8 cellular contexts compared by ENCODE assay signal in genomic region chr3:42589382-42590109, GRCh38.
DNase-seq lines count a peak whose midpoint lies in the region; ATAC-seq lines count a peak whose summit lies in the region.

No MANE protein-coding gene starts in this region.

- no peaks in the 10 kb centered on the region for H3K9me3 ChIP-seq in muscle layer of duodenum (ENCODE audit: control insufficient read depth in 1 of 2, low read length in 2 of 2)

- no peaks in the 10 kb centered on the region for H3K9me3 Mint-ChIP-seq in stimulated activated naive CD8-positive, alpha-beta T cell treated with anti-CD3 and anti-CD28 coated beads, Interleukin-15, Interleukin-2, amounts not matched to agents 100 ng/mL and 50 ng/mL, for 24 hours
- H3K9me3 Mint-ChIP-seq in activated naive CD8-positive, alpha-beta T cell treated with anti-CD3 and anti-CD28 coated beads, Interleukin-2, amount 50 U/mL, for 24 hours = no peaks in the 10 kb centered on the region

- no peak overlapping the region for H3K27ac Mint-ChIP-seq in stimulated activated naive CD8-positive, alpha-beta T cell treated with anti-CD3 and anti-CD28 coated beads, Interleukin-15, Interleukin-2, amounts not matched to agents 100 ng/mL and 50 ng/mL, for 24 hours
- H3K27ac Mint-ChIP-seq in activated naive CD8-positive, alpha-beta T cell treated with anti-CD3 and anti-CD28 coated beads, Interleukin-2, amount 50 U/mL, for 24 hours = no peak overlapping the region

- peaks cover 0 to 3% of the 10 kb centered on the region in 2 donors for H3K36me3 ChIP-seq in muscle layer of duodenum (ENCODE audit: control insufficient read depth in 1 of 2, insufficient read depth in 2 of 2, low read length in 2 of 2)

- peak overlapping the region; percentile 89 for H3K4me3 Mint-ChIP-seq in stimulated activated naive CD8-positive, alpha-beta T cell treated with anti-CD3 and anti-CD28 coated beads, Interleukin-15, Interleukin-2, amounts not matched to agents 100 ng/mL and 50 ng/mL, for 24 hours
- peak overlapping the region; percentile 93 for H3K4me3 Mint-ChIP-seq in activated naive CD8-positive, alpha-beta T cell treated with anti-CD3 and anti-CD28 coated beads, Interleukin-2, amount 50 U/mL, for 24 hours

- no peaks in the 10 kb centered on the region for H3K27me3 ChIP-seq in muscle layer of duodenum (ENCODE audit: low read depth, low read length)

- peaks cover 0 to 12% of the 10 kb centered on the region in 2 donors for H3K4me1 ChIP-seq in muscle layer of duodenum (ENCODE audit: control insufficient read depth in 1 of 2, insufficient read depth in 2 of 2, low read length in 2 of 2)

- ATAC-seq in stimulated activated naive CD8-positive, alpha-beta T cell treated with anti-CD3 and anti-CD28 coated beads, Interleukin-15, Interleukin-2, amounts not matched to agents 100 U/mL and 50 U/mL, for 24 hours = no peak
- no peak for ATAC-seq in activated naive CD8-positive, alpha-beta T cell treated with anti-CD3 and anti-CD28 coated beads, Interleukin-2, amount 50 U/mL, for 24 hours
- ATAC-seq in GM19351 (IDR thresholded peaks at IDR 0.05; ENCODE audit: unreplicated experiment) (no peak), HG03469 (IDR thresholded peaks at IDR 0.05; ENCODE audit: unreplicated experiment) (no peak)

- H3K4me3 ChIP-seq in muscle layer of duodenum (ENCODE audit: low read depth in 1 of 2, low read length in 2 of 2) = peak overlapping the region; percentile 74 to 78

- peaks cover 29% of the 10 kb centered on the region for H3K36me3 Mint-ChIP-seq in stimulated activated naive CD8-positive, alpha-beta T cell treated with anti-CD3 and anti-CD28 coated beads, Interleukin-15, Interleukin-2, amounts not matched to agents 100 ng/mL and 50 ng/mL, for 24 hours (ENCODE audit: low read depth)
- peaks cover 32% of the 10 kb centered on the region for H3K36me3 Mint-ChIP-seq in activated naive CD8-positive, alpha-beta T cell treated with anti-CD3 and anti-CD28 coated beads, Interleukin-2, amount 50 U/mL, for 24 hours (ENCODE audit: low read depth)

- peaks cover 51% of the 10 kb centered on the region for H3K4me1 Mint-ChIP-seq in stimulated activated naive CD8-positive, alpha-beta T cell treated with anti-CD3 and anti-CD28 coated beads, Interleukin-15, Interleukin-2, amounts not matched to agents 100 ng/mL and 50 ng/mL, for 24 hours (ENCODE audit: low read depth)
- peaks cover 49% of the 10 kb centered on the region for H3K4me1 Mint-ChIP-seq in activated naive CD8-positive, alpha-beta T cell treated with anti-CD3 and anti-CD28 coated beads, Interleukin-2, amount 50 U/mL, for 24 hours

- no peaks in the 10 kb centered on the region for H3K27me3 Mint-ChIP-seq in stimulated activated naive CD8-positive, alpha-beta T cell treated with anti-CD3 and anti-CD28 coated beads, Interleukin-15, Interleukin-2, amounts not matched to agents 100 ng/mL and 50 ng/mL, for 24 hours
- no peaks in the 10 kb centered on the region for H3K27me3 Mint-ChIP-seq in activated naive CD8-positive, alpha-beta T cell treated with anti-CD3 and anti-CD28 coated beads, Interleukin-2, amount 50 U/mL, for 24 hours

- no peak for DNase-seq in stimulated activated naive CD8-positive, alpha-beta T cell treated with anti-CD3 and anti-CD28 coated beads, Interleukin-15, Interleukin-2, amounts not matched to agents 100 U/mL and 50 U/mL, for 24 hours
- DNase-seq in activated naive CD8-positive, alpha-beta T cell treated with anti-CD3 and anti-CD28 coated beads, Interleukin-2, amount 50 U/mL, for 24 hours = no peak
- DNase-seq in retina (no peak), GOT3 (lab: John Stamatoyannopoulos, UW) (no peak)

- H3K27ac ChIP-seq in muscle layer of duodenum (ENCODE audit: low read length) = peak overlapping the region; percentile 40
